Comparison of ENCODE assay signal across 19 cellular contexts in genomic region chr17:32552280-32552679, GRCh38.
"Had no signal": no experiment of that assay in that cellular context is flagged by ENCODE, and none has a peak within 500 bp of the region (broad histone marks: within the 10 kb centered on the region; RNA-seq: fewer than 3 reads in every experiment).

No MANE protein-coding gene starts in this region.

- H3K4me1 ChIP-seq: gastroesophageal sphincter, heart left ventricle, left ventricle myocardium inferior, psoas muscle, uterus had no signal

- H3K9me3 Mint-ChIP-seq: activated naive CD4-positive, alpha-beta T cell treated with anti-CD3 and anti-CD28 coated beads, Interleukin-2, amount 50 U/mL, for 24 hours; stimulated activated naive CD8-positive, alpha-beta T cell treated with anti-CD3 and anti-CD28 coated beads, Interleukin-15, amount 100 ng/mL, for 72 hours; T-cell had no signal

- H3K27me3 ChIP-seq: dorsolateral prefrontal cortex, gastroesophageal sphincter, heart left ventricle, ovary, suprapubic skin, transverse colon, uterus had no signal

- H3K27ac ChIP-seq: gastroesophageal sphincter, heart left ventricle, left ventricle myocardium inferior, ovary, psoas muscle, transverse colon, uterus, VCaP had no signal

- DNase-seq: activated CD4-positive, CD25-positive, alpha-beta regulatory T cell treated with anti-CD3 and anti-CD28 coated beads, Interleukin-2, amount 50 U/mL, for 72 hours; activated T-cell treated with anti-CD3 and anti-CD28 coated beads, Interleukin-2, amount 50 U/mL, for 1 hour; dorsolateral prefrontal cortex; erythroblast; heart left ventricle; kidney glomerular epithelial cell; left ventricle myocardium inferior; ovary; psoas muscle; right cardiac atrium; stimulated activated naive CD8-positive, alpha-beta T cell treated with anti-CD3 and anti-CD28 coated beads, Interleukin-15, amount 100 ng/mL, for 72 hours; T-cell; transverse colon; uterus had no signal

- H3K4me3 Mint-ChIP-seq: activated naive CD4-positive, alpha-beta T cell treated with anti-CD3 and anti-CD28 coated beads, Interleukin-2, amount 50 U/mL, for 24 hours; T-cell had no signal

- ATAC-seq: gastroesophageal sphincter; heart left ventricle; psoas muscle; right cardiac atrium; SK-N-SH treated with all-trans-retinoic acid at 6 μM for 48 hours; stimulated activated naive CD8-positive, alpha-beta T cell treated with anti-CD3 and anti-CD28 coated beads, Interleukin-15, amount 100 ng/mL, for 72 hours; T-cell had no signal

- H3K27me3 Mint-ChIP-seq: activated naive CD4-positive, alpha-beta T cell treated with anti-CD3 and anti-CD28 coated beads, Interleukin-2, amount 50 U/mL, for 24 hours; stimulated activated naive CD8-positive, alpha-beta T cell treated with anti-CD3 and anti-CD28 coated beads, Interleukin-15, amount 100 ng/mL, for 72 hours; T-cell had no signal

- H3K36me3 Mint-ChIP-seq: activated naive CD4-positive, alpha-beta T cell treated with anti-CD3 and anti-CD28 coated beads, Interleukin-2, amount 50 U/mL, for 24 hours; T-cell had no signal
